8 cellular contexts compared by ENCODE assay signal in the genomic region with DNA sequence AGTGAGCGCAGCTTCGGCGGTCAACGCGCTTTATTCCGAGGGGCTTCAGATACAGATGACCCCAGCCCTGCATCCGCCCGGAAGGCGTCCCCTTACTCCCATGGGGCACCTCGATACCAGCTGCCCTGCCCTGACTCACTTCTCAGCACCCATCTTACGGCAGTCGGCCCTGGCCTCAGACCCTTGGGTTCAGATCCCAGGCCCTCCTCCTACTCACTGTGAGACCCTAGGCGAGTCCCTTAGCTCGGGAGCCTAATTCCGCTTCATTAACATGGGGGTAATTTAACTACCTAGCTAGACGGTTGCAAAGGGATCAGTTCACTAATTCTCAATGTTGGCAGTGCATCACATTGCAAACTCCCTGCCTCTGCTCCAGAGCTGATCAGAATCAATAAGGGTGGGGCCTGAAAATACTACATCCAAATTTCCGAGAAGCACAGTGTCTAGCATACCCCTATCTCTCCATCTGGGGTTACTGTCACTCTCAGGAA. TPM values are rescaled to one million over a fixed set of nuclear protein-coding genes. Genes with fewer than 3 reads are reported as not detected.
A peak's percentile ranks its signal among the peaks of the same experiment; 100 is the strongest.
DNase-seq lines count a peak whose midpoint lies in the region; ATAC-seq lines count a peak whose summit lies in the region.

No MANE protein-coding gene starts in this region.

- H3K9me3 Mint-ChIP-seq in effector memory CD8-positive, alpha-beta T cell, result no peaks in the 10 kb centered on the region
- no peaks in the 10 kb centered on the region for H3K9me3 Mint-ChIP-seq in naive thymus-derived CD8-positive, alpha-beta T cell

- H3K27ac Mint-ChIP-seq in effector memory CD8-positive, alpha-beta T cell, result peak overlapping the region; percentile 95 to 99
- peak overlapping the region; percentile 95 to 99 (median 97) for H3K27ac Mint-ChIP-seq in naive thymus-derived CD8-positive, alpha-beta T cell

- no peaks in the 10 kb centered on the region for H3K36me3 ChIP-seq in ES-I3 (ENCODE audit: insufficient read depth, low read length)

- peaks cover 50 to 59% of the 10 kb centered on the region in 2 donors for H3K4me1 Mint-ChIP-seq in effector memory CD8-positive, alpha-beta T cell (ENCODE audit: low read depth in 2 of 2)
- H3K4me1 Mint-ChIP-seq in naive thymus-derived CD8-positive, alpha-beta T cell, result peaks cover 48 to 74% (median 71%) of the 10 kb centered on the region in 4 donors

- no peaks in the 10 kb centered on the region for H3K27me3 Mint-ChIP-seq in effector memory CD8-positive, alpha-beta T cell
- no peaks in the 10 kb centered on the region for H3K27me3 Mint-ChIP-seq in naive thymus-derived CD8-positive, alpha-beta T cell

- ATAC-seq in effector memory CD8-positive, alpha-beta T cell (replicated peaks), result no peak
- peak in 1 of 2 donors; percentile 1 for ATAC-seq in naive thymus-derived CD8-positive, alpha-beta T cell
- ATAC-seq in GM18907 (IDR thresholded peaks at IDR 0.05; ENCODE audit: unreplicated experiment) (no peak), HG03135 (IDR thresholded peaks at IDR 0.05; ENCODE audit: unreplicated experiment) (no peak)

- peak; percentile 57 for DNase-seq in RKO (ENCODE audit: low spot score)
- DNase-seq in effector memory CD8-positive, alpha-beta T cell, result no peak
- peak in 1 of 10 donors; percentile 42 for DNase-seq in naive thymus-derived CD8-positive, alpha-beta T cell
- DNase-seq in epidermal melanocyte (ENCODE audit: insufficient read length, low spot score), result no peak
- no peak for DNase-seq in islet precursor cell

- no peaks in the 10 kb centered on the region for H3K9me3 ChIP-seq in ES-I3 (ENCODE audit: control insufficient read depth, insufficient read depth, low read length)

- H3K9ac ChIP-seq in ES-I3 (ENCODE audit: low read depth, low read length), result peak overlapping the region; percentile 99; the same call in 1 of the 2 replicates

- POLR2A ChIA-PET in naive thymus-derived CD8-positive, alpha-beta T cell (lab: Charles Lee), result interaction anchor here (0.6 to 4.9 kb wide), 27 partner anchors 11 to 253 kb away, joined by 3 to 64 read pairs (median 5); a partner anchor contains a TSS

- peaks cover 13% of the 10 kb centered on the region for H3K4me1 ChIP-seq in ES-I3 (ENCODE audit: insufficient read depth, low read length)

- peak overlapping the region; percentile 93 to 100 for H3K4me3 Mint-ChIP-seq in effector memory CD8-positive, alpha-beta T cell
- peak overlapping the region; percentile 91 to 99 (median 98) for H3K4me3 Mint-ChIP-seq in naive thymus-derived CD8-positive, alpha-beta T cell

- H3K36me3 Mint-ChIP-seq in effector memory CD8-positive, alpha-beta T cell (ENCODE audit: insufficient read depth), result peaks cover 20% of the 10 kb centered on the region
- peaks cover 0 to 7% (median 0%) of the 10 kb centered on the region in 3 donors for H3K36me3 Mint-ChIP-seq in naive thymus-derived CD8-positive, alpha-beta T cell

RNA-seq across cellular contexts. Expression of a gene that starts 0.3 kb away (rescaled TPM):
- total RNA-seq in naive thymus-derived CD8-positive, alpha-beta T cell, result 100 to 1,000 TPM; 206 to 213 TPM
- 100 to 1,000 TPM; 230 to 253 (median 237) TPM for polyA plus RNA-seq in naive thymus-derived CD8-positive, alpha-beta T cell

RNA-seq across cellular contexts. Expression of a gene that starts 5.1 kb away (rescaled TPM):
- 10 to 100 TPM; 46.1 to 47.3 TPM for total RNA-seq in naive thymus-derived CD8-positive, alpha-beta T cell
- polyA plus RNA-seq in naive thymus-derived CD8-positive, alpha-beta T cell, result 10 to 100 TPM; 17.1 to 22.8 (median 19.4) TPM

RNA-seq across cellular contexts. Expression of a gene that starts 43.0 kb away (rescaled TPM):
- 10 to 100 TPM; 25.3 to 25.8 TPM for total RNA-seq in naive thymus-derived CD8-positive, alpha-beta T cell
- polyA plus RNA-seq in naive thymus-derived CD8-positive, alpha-beta T cell, result 10 to 100 TPM; 32.7 to 54.9 (median 38.0) TPM

RNA-seq across cellular contexts. Expression of a gene that starts 53.5 kb away (rescaled TPM):
- 100 to 1,000 TPM; 117 to 124 TPM for total RNA-seq in naive thymus-derived CD8-positive, alpha-beta T cell
- 10 to 100 TPM in 1 of 3 donors, 1 to 10 TPM in 2; 5.2 to 12.0 (median 6.2) TPM for polyA plus RNA-seq in naive thymus-derived CD8-positive, alpha-beta T cell

RNA-seq across cellular contexts. Expression of a gene that starts 55.2 kb away (rescaled TPM):
- 10 to 100 TPM; 16.9 to 23.1 TPM for total RNA-seq in naive thymus-derived CD8-positive, alpha-beta T cell
- polyA plus RNA-seq in naive thymus-derived CD8-positive, alpha-beta T cell, result 10 to 100 TPM in 1 of 3 donors, 1 to 10 TPM in 2; 7.5 to 20.0 (median 9.2) TPM
